ENCODE assay signal across 8 cellular contexts in genomic region chr3:122273498-122273897, GRCh38.
"Had no signal": no experiment of that assay in that cellular context is flagged by ENCODE, and none has a peak within 500 bp of the region (broad histone marks: within the 10 kb centered on the region; RNA-seq: fewer than 3 reads in every experiment).

No MANE protein-coding gene starts in this region.

- H3K4me3 Mint-ChIP-seq: immature natural killer cell, WTC11 had no signal

- ATAC-seq: esophagus mucosa, WTC11 had no signal

- H3K9me3 Mint-ChIP-seq: activated T-cell treated with anti-CD3 and anti-CD28 coated beads, Interleukin-2, amount 50 U/mL, for 72 hours; immature natural killer cell had no signal

- H3K27ac Mint-ChIP-seq: activated T-cell treated with anti-CD3 and anti-CD28 coated beads, Interleukin-2, amount 50 U/mL, for 72 hours; WTC11 had no signal

- H3K36me3 Mint-ChIP-seq: immature natural killer cell, WTC11 had no signal

- DNase-seq: activated naive CD4-positive, alpha-beta T cell; activated T-cell treated with anti-CD3 and anti-CD28 coated beads, Interleukin-2, amount 50 U/mL, for 72 hours; cerebellar nuclear complex; immature natural killer cell; midbrain; trophoblast cell had no signal
